In the genomic region with DNA sequence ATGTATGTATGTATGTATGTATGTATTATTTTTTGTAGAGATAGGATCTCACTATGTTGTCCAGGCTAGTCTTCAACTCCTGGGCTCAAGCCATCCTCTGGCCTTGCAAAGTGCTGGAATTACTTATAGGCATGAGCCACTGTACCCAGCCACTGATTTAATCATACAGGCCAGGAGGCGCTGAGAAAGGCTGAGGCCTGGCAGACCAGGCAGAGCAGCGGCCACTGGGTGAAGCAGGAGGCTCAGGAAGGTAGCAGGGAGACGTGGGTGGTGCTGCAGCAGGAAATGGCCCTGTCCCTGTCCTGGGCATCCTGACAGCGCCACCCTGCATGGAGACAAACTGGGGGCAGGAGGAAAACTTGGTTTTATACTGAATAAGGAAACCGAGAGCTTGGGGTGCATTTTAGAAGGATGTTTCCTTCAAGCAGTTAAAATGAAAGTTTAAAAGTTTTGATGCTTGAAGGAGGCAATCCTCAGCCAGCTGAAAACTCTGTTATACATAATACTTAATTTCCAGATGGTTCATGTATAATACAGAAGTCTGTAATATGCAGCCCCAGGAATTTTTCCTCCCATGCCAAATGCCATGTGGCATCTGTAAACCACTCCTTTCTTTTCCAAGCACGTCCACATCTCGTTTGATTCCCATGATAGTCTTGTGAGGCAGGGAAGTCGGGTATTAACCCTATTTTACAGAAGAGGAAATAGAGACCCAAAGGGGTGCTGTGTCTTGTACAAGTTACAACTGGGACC, we compare ENCODE assay signal across 21 cellular contexts.
A peak's percentile ranks its signal among the peaks of the same experiment; 100 is the strongest.
DNase-seq lines count a peak whose midpoint lies in the region; TF ChIP-seq lines count a peak whose summit lies in the region.
"Had no signal": no experiment of that assay in that cellular context is flagged by ENCODE, and none has a peak within 500 bp of the region (broad histone marks: within the 10 kb centered on the region; RNA-seq: fewer than 3 reads in every experiment).

No MANE protein-coding gene starts in this region.

- intact Hi-C loops in OCI-LY7 (cut with micrococcal nuclease; ENCODE audit: unreplicated experiment), result no loop called here

- peak overlapping the region in 2 of 3 experiments; percentile 30 to 58 for H3K27ac Mint-ChIP-seq in nephron
- H3K27ac Mint-ChIP-seq: activated naive CD8-positive, alpha-beta T cell treated with anti-CD3 and anti-CD28 coated beads, Interleukin-2, amount 50 U/mL, for 24 hours; T-helper 2 cell treated with Interferon-gamma antibody and Interleukin-4, amounts not matched to agents 5 μg/mL and 100 μg/mL, for 36 hours had no signal

- H3K79me2 ChIP-seq in OCI-LY7 (ENCODE audit: insufficient read depth, low read depth, low read length), result no peaks in the 10 kb centered on the region

- peaks cover 13% of the 10 kb centered on the region for H3K4me1 Mint-ChIP-seq in nephron
- H3K4me1 Mint-ChIP-seq: activated naive CD8-positive, alpha-beta T cell treated with anti-CD3 and anti-CD28 coated beads, Interleukin-2, amount 50 U/mL, for 24 hours; stimulated activated naive CD8-positive, alpha-beta T cell treated with anti-CD3 and anti-CD28 coated beads, Interleukin-15, amount 100 ng/mL, for 72 hours had no signal

- no peak overlapping the region for H2AFZ ChIP-seq in OCI-LY7 (ENCODE audit: low read length)

- BruUV-seq in OCI-LY7 (replicated peaks; lab: Mats Ljungman, UMichigan), result no TSS peak

- no peaks in the 10 kb centered on the region for H3K9me2 ChIP-seq in OCI-LY7 (ENCODE audit: insufficient read depth, low read length)

- H3K4me1 ChIP-seq in HEK293 (ENCODE audit: control insufficient read depth, insufficient read depth, low read length) (no peaks in the 10 kb centered on the region), adipocyte (ENCODE audit: control insufficient read depth, insufficient read depth, low read length) (no peaks in the 10 kb centered on the region), OCI-LY7 (ENCODE audit: insufficient read depth, low read length, poor library complexity, severe bottlenecking) (no peaks in the 10 kb centered on the region)
- H3K4me1 ChIP-seq: left lung, sigmoid colon, SJCRH30 had no signal

- no peaks in the 10 kb centered on the region for H3K9me3 ChIP-seq in HEK293 (ENCODE audit: control insufficient read depth, insufficient read depth, low read depth, low read length)
- H3K9me3 ChIP-seq in adipocyte (ENCODE audit: control insufficient read depth, low read length), result peaks cover 4% of the 10 kb centered on the region
- no peaks in the 10 kb centered on the region for H3K9me3 ChIP-seq in OCI-LY7 (ENCODE audit: low read length)
- H3K9me3 ChIP-seq: BLaER1, left lung, mucosa of descending colon, sigmoid colon, SJCRH30 had no signal

- CTCF ChIA-PET in BJ (lab: Yijun Ruan, JAX), result interaction anchor here (0.9 to 4.2 kb wide), 6 partner anchors 40 to 155 kb away, joined by 3 to 40 read pairs (median 6); no protein-coding TSS in a partner anchor
- CTCF ChIA-PET in HEK293 (lab: Yijun Ruan, JAX), result interaction anchor here (0.6 to 3.1 kb wide), 7 partner anchors 13 to 1123 kb away, joined by 3 to 11 read pairs (median 3); no protein-coding TSS in a partner anchor
- CTCF ChIA-PET in OCI-LY7 (lab: Charles Lee; ENCODE audit: unreplicated experiment), result no interaction called here

- no peaks in the 10 kb centered on the region for H4K20me1 ChIP-seq in OCI-LY7 (ENCODE audit: insufficient read depth, low read length)
- H4K20me1 ChIP-seq: BLaER1 had no signal

- POLR2A ChIA-PET in BJ (lab: Charles Lee), result no interaction called here
- POLR2A ChIA-PET in HEK293 (lab: Yijun Ruan, JAX), result no interaction called here
- POLR2A ChIA-PET in OCI-LY7 (lab: Charles Lee), result no interaction called here

- no peak overlapping the region for H3K9ac ChIP-seq in adipocyte (ENCODE audit: low read length)
- H3K9ac ChIP-seq: BLaER1 had no signal

- no peaks in the 10 kb centered on the region for H3K9me3 Mint-ChIP-seq in nephron
- H3K9me3 Mint-ChIP-seq: T-helper 2 cell treated with Interferon-gamma antibody and Interleukin-4, amounts not matched to agents 5 μg/mL and 100 μg/mL, for 36 hours had no signal

- peaks cover 18% of the 10 kb centered on the region for H3K27me3 Mint-ChIP-seq in nephron (ENCODE audit: low read depth)

- H3K36me3 Mint-ChIP-seq in nephron (ENCODE audit: low read depth), result no peaks in the 10 kb centered on the region

- H3K4me2 ChIP-seq in OCI-LY7 (ENCODE audit: low read length), result no peak overlapping the region

- H3K36me3 ChIP-seq in BJ (ENCODE audit: control insufficient read depth, insufficient read depth, low read length) (no peaks in the 10 kb centered on the region), HEK293 (ENCODE audit: control insufficient read depth in 2 of 2, insufficient read depth in 1 of 2, low read length in 2 of 2) (no peaks in the 10 kb centered on the region), adipocyte (ENCODE audit: control insufficient read depth, insufficient read depth, low read length, severe bottlenecking) (no peaks in the 10 kb centered on the region), OCI-LY7 (ENCODE audit: insufficient read depth, low read length) (no peaks in the 10 kb centered on the region)
- H3K36me3 ChIP-seq: BLaER1, left lung, sigmoid colon, SJCRH30 had no signal

- peaks cover 4% of the 10 kb centered on the region; the same call in 1 of the 2 replicates for H3K27me3 ChIP-seq in BJ (ENCODE audit: control insufficient read depth, insufficient read depth, low read length)
- peaks cover 42% of the 10 kb centered on the region for H3K27me3 ChIP-seq in adipocyte (replicated peaks; ENCODE audit: control insufficient read depth, insufficient read depth, low read length)
- H3K27me3 ChIP-seq: BLaER1, SJCRH30 had no signal

- H3K4me3 ChIP-seq in BJ (ENCODE audit: low read depth, low read length) (no peak overlapping the region), HEK293 (ENCODE audit: low read depth, low read length) (no peak overlapping the region), adipocyte (ENCODE audit: low read length) (no peak overlapping the region), OCI-LY7 (ENCODE audit: low read depth, low read length, poor library complexity, severe bottlenecking) (no peak overlapping the region)
- H3K4me3 ChIP-seq: BLaER1, dorsolateral prefrontal cortex, left lung, mucosa of descending colon, sigmoid colon, SJCRH30 had no signal

- DNase-seq in BJ (ENCODE audit: low read depth) (no peak), adipocyte (ENCODE audit: low read depth) (peak; percentile 54), OCI-LY7 (ENCODE audit: low spot score) (no peak), UCSD-AML1 (lab: John Stamatoyannopoulos, UW; ENCODE audit: unreplicated experiment) (no peak), GDM1 (lab: John Stamatoyannopoulos, UW) (no peak)
- DNase-seq: activated naive CD8-positive, alpha-beta T cell treated with anti-CD3 and anti-CD28 coated beads, Interleukin-2, amount 50 U/mL, for 24 hours; dorsolateral prefrontal cortex; HCEC 1CT; Karpas-422; mucosa of descending colon; NCI-H1105; NCI-H2107; sigmoid colon; SJCRH30; stimulated activated CD4-positive, alpha-beta T cell treated with anti-CD3 and anti-CD28 coated beads, Interleukin-1b, Interleukin-23, amount 100 ng/mL, for 48 hours; stimulated activated naive CD8-positive, alpha-beta T cell treated with anti-CD3 and anti-CD28 coated beads, Interleukin-15, amount 100 ng/mL, for 72 hours had no signal

- H3K27ac ChIP-seq in HEK293 (ENCODE audit: extremely low read depth, low read depth, low read length) (no peak overlapping the region), OCI-LY7 (ENCODE audit: low read depth, low read length, poor library complexity, severe bottlenecking) (no peak overlapping the region)
- H3K27ac ChIP-seq: BLaER1, left lung, sigmoid colon, SJCRH30 had no signal

- TF ChIP-seq CTCF in BJ (IDR thresholded peaks at IDR 0.05; ENCODE audit: insufficient read depth, low read depth, low read length), result 0 out of 2 replicates have a peak, but pooled peaks have one; percentile 9
- TF ChIP-seq CTCF in HEK293 (tag by site-specific recombination; IDR thresholded peaks at IDR 0.05), result 0 out of 2 replicates have a peak, but pooled peaks have one; percentile 12
- TF ChIP-seq CTCF in nephron (IDR thresholded peaks at IDR 0.05; ENCODE audit: unreplicated experiment in 3 of 3), result no peak
- TF ChIP-seq CTCF in OCI-LY7 (conservative IDR thresholded peaks at IDR 0.05; ENCODE audit: low read length), result no peak

- H3K4me3 Mint-ChIP-seq in nephron, result no peak overlapping the region
- H3K4me3 Mint-ChIP-seq: activated naive CD8-positive, alpha-beta T cell treated with anti-CD3 and anti-CD28 coated beads, Interleukin-2, amount 50 U/mL, for 24 hours; stimulated activated naive CD8-positive, alpha-beta T cell treated with anti-CD3 and anti-CD28 coated beads, Interleukin-15, amount 100 ng/mL, for 72 hours; T-helper 2 cell treated with Interferon-gamma antibody and Interleukin-4, amounts not matched to agents 5 μg/mL and 100 μg/mL, for 36 hours had no signal

TF ChIP-seq in HEK293, 187 proteins besides CTCF, POLR2A, EP300 and RAD21:
- TF ChIP-seq ZNF112 (tag by site-specific recombination; IDR thresholded peaks at IDR 0.05), result no peak

Comparison
In these comparisons a context has a peak if more than half of its experiments do, and no peak if none do; other contexts are left out.
1. CTCF ChIP-seq: peak in BJ (single experiment) and HEK293 (single experiment); none in nephron (0 of 3) and OCI-LY7 (single experiment).